ENCODE assay signal across 12 cellular contexts in the genomic region with DNA sequence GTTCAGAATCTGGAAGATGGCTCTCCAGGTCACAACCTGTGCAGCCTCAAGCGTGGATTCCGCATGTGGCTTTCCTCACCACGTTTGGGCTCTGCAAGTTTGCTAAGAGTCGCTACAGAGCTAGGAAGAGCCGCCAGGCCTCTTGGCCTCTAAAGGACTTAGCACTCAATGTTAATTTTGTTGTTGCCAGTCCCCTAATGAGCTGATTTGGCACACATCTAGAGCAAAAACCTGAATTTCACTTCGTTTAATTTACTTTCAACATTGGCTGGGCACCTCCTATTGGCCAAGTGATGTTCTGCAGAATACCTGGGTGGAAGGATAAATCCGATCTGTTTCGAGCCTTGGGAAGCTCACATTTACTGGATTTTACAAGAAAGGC.
DNase-seq lines count a peak whose midpoint lies in the region; ATAC-seq, FAIRE-seq and TF ChIP-seq lines count a peak whose summit lies in the region.
"Had no signal": no experiment of that assay in that cellular context is flagged by ENCODE, and none has a peak within 500 bp of the region (broad histone marks: within the 10 kb centered on the region; RNA-seq: fewer than 3 reads in every experiment).

No MANE protein-coding gene starts in this region.

- H3K9ac ChIP-seq in HCT116 (ENCODE audit: low read length) (no peak overlapping the region), GM12878 (ENCODE audit: control insufficient read depth, insufficient read depth, low read length) (no peak overlapping the region), kidney (ENCODE audit: low read length in 2 of 2) (no peak overlapping the region)

- H3K27me3 Mint-ChIP-seq in Calu3 (ENCODE audit: unreplicated experiment) (peaks cover 100% of the 10 kb centered on the region), mesothelial cell of epicardium (ENCODE audit: low read depth) (peaks cover 94% of the 10 kb centered on the region)

- BruUV-seq in Calu3 (replicated peaks; lab: Mats Ljungman, UMichigan) (no TSS peak), HCT116 (replicated peaks; lab: Mats Ljungman, UMichigan) (no TSS peak), GM12878 (replicated peaks; lab: Mats Ljungman, UMichigan) (no TSS peak)

- H3K27ac ChIP-seq in HCT116 (ENCODE audit: low read depth, low read length) (no peak overlapping the region), GM12878 (ENCODE audit: control insufficient read depth, insufficient read depth) (no peak overlapping the region), kidney (ENCODE audit: low read depth in 2 of 2, low read length in 2 of 2) (no peak overlapping the region)
- H3K27ac ChIP-seq: upper lobe of left lung had no signal

- in situ Hi-C loops in GM12878 (cut with MboI), result no loop called here

- peak; percentile 52 for TF ChIP-seq RAD21 in HCT116 (IDR thresholded peaks at IDR 0.05; ENCODE audit: low read depth)
- 0 out of 2 replicates have a peak, but pooled peaks have one; percentile 13 for TF ChIP-seq RAD21 in GM12878 (IDR thresholded peaks at IDR 0.05; ENCODE audit: insufficient read depth, low read depth, low read length)

- H3K4me2 ChIP-seq in HCT116 (ENCODE audit: low read length) (no peak overlapping the region), GM12878 (ENCODE audit: control insufficient read depth, insufficient read depth) (no peak overlapping the region)

- ATAC-seq in HCT116 (peak; percentile 61), GM12878 (no peak; the same call in 2 of the 3 replicates), GM19351 (IDR thresholded peaks at IDR 0.05; ENCODE audit: unreplicated experiment) (no peak), HG02885 (IDR thresholded peaks at IDR 0.05; ENCODE audit: poor library complexity, unreplicated experiment) (no peak)

- SMC1A ChIA-PET in GM12878 (lab: Charles Lee; ENCODE audit: uncharacterized antibody, unreplicated experiment), result interaction anchor here (0.8 to 1.7 kb wide), 3 partner anchors 84 to 369 kb away, joined by 3 to 15 read pairs (median 4); no protein-coding TSS in a partner anchor

- TF ChIP-seq EP300 in GM12878 (IDR thresholded peaks at IDR 0.05; ENCODE audit: borderline replicate concordance in 1 of 2, control insufficient read depth in 1 of 2, low read depth in 2 of 2, low read length in 2 of 2), result no peak

- H3K27me3 ChIP-seq in HCT116 (ENCODE audit: insufficient read depth, low read length) (0 out of 2 replicates have a peak, but pooled peaks cover under 1% of the 10 kb centered on the region), GM12878 (replicated peaks in 1 of 2; ENCODE audit: control insufficient read depth in 2 of 2, insufficient read depth in 2 of 2, low read length in 1 of 2) (peaks cover 10 to 16% of the 10 kb centered on the region in 2 experiments)

- peak; percentile 20 for TF ChIP-seq CTCF in Calu3 (IDR thresholded peaks at IDR 0.05; ENCODE audit: unreplicated experiment)
- TF ChIP-seq CTCF in HCT116 (IDR thresholded peaks at IDR 0.05 in 2 of 3, conservative IDR thresholded peaks at IDR 0.05 in 1 of 3; ENCODE audit: borderline replicate concordance in 1 of 3, insufficient read depth in 1 of 3, low read depth in 2 of 3, low read length in 2 of 3), result peak; percentile 35 to 70 (median 55); a peak in 5 of 6 replicates
- peak in 2 of 3 experiments; percentile 26 to 40; a peak in 2 of 6 replicates for TF ChIP-seq CTCF in GM12878 (IDR thresholded peaks at IDR 0.05 in 2 of 3, conservative IDR thresholded peaks at IDR 0.05 in 1 of 3; ENCODE audit: control insufficient read depth in 2 of 3, extremely low read depth in 1 of 3, insufficient read depth in 1 of 3, low read depth in 3 of 3, low read length in 3 of 3)
- peak; percentile 45 for TF ChIP-seq CTCF in mesothelial cell of epicardium (IDR thresholded peaks at IDR 0.05; ENCODE audit: unreplicated experiment)
- no peak for TF ChIP-seq CTCF in kidney (IDR thresholded peaks at IDR 0.05; ENCODE audit: borderline replicate concordance, extremely low read depth, insufficient read depth)

- DNase-seq in Calu3, result no peak
- DNase-seq in HCT116 (ENCODE audit: low read depth, low spot score), result no peak
- no peak for DNase-seq in GM12878 (ENCODE audit: low read depth, low spot score)
- DNase-seq in mesothelial cell of epicardium (ENCODE audit: low spot score in 2 of 2, unreplicated experiment in 2 of 2), result no peak
- DNase-seq in kidney, result no peak
- no peak for DNase-seq in MV-4-11 (lab: John Stamatoyannopoulos, UW)
- DNase-seq: KG1; mesenchymal stem cell; stimulated activated CD4-positive, alpha-beta T cell treated with anti-CD3 and anti-CD28 coated beads, Interleukin-1b, Interleukin-23, amount 100 ng/mL, for 48 hours had no signal

- H3K4me3 ChIP-seq in HCT116 (replicated peaks in 1 of 2; ENCODE audit: low read depth in 1 of 2, low read length in 2 of 2) (no peak overlapping the region), GM12878 (no peak overlapping the region), kidney (ENCODE audit: low read length in 2 of 2) (no peak overlapping the region)
- H3K4me3 ChIP-seq: upper lobe of left lung had no signal

- TF ChIP-seq POLR2A in HCT116 (IDR thresholded peaks at IDR 0.05; ENCODE audit: borderline replicate concordance, extremely low read depth, insufficient read depth, insufficient read length) (no peak), GM12878 (IDR thresholded peaks at IDR 0.05; ENCODE audit: low read depth, low read length) (no peak)

- no peaks in the 10 kb centered on the region for H3K79me2 ChIP-seq in HCT116 (ENCODE audit: insufficient read depth, low read length)
- no peaks in the 10 kb centered on the region for H3K79me2 ChIP-seq in GM12878 (ENCODE audit: control insufficient read depth, insufficient read depth, low read length)

- H3K9me3 ChIP-seq in HCT116 (ENCODE audit: control insufficient read depth in 1 of 2, insufficient read depth in 1 of 2, low read depth in 1 of 2, low read length in 2 of 2) (no peaks in the 10 kb centered on the region), GM12878 (replicated peaks; ENCODE audit: control insufficient read depth, insufficient read depth, low read length) (no peaks in the 10 kb centered on the region), kidney (ENCODE audit: control insufficient read depth in 1 of 2, low read length in 2 of 2) (no peaks in the 10 kb centered on the region)
- H3K9me3 ChIP-seq: upper lobe of left lung had no signal

- H3K36me3 Mint-ChIP-seq in Calu3 (ENCODE audit: insufficient read depth, unreplicated experiment) (no peaks in the 10 kb centered on the region), mesothelial cell of epicardium (no peaks in the 10 kb centered on the region)

- H3K4me1 Mint-ChIP-seq in Calu3 (ENCODE audit: low read depth, unreplicated experiment) (no peaks in the 10 kb centered on the region), mesothelial cell of epicardium (peaks cover 9% of the 10 kb centered on the region)

- RAD21 ChIA-PET in HCT116 (lab: Charles Lee; ENCODE audit: low non-redundant PET in 1 of 2, low total read pairs in 2 of 2, uncharacterized antibody in 2 of 2, unreplicated experiment in 2 of 2) (no interaction called here), GM12878 (lab: Charles Lee; ENCODE audit: unreplicated experiment) (interaction anchor here (1.1 to 1.7 kb wide), 2 partner anchors 83 to 84 kb away, joined by 3 to 13 read pairs; no protein-coding TSS in a partner anchor)

- FAIRE-seq in GM12878 (lab: Jason Lieb, UNC) (no peak), kidney (lab: Jason Lieb, UNC) (no peak)

- no peaks in the 10 kb centered on the region for H3K9me2 ChIP-seq in HCT116 (ENCODE audit: insufficient read depth)

- CTCF ChIA-PET in Calu3 (lab: Charles Lee) (interaction anchor here (0.6 to 2.8 kb wide), 3 partner anchors 8 to 845 kb away, joined by 3 to 18 read pairs (median 4); no protein-coding TSS in a partner anchor), HCT116 (lab: Charles Lee) (interaction anchor here (0.6 to 1.4 kb wide), 5 partner anchors 10 to 87 kb away, joined by 3 to 12 read pairs (median 3); no protein-coding TSS in a partner anchor), GM12878 (lab: Yijun Ruan, JAX) (interaction anchor here (0.8 to 1.6 kb wide), 4 partner anchors 10 to 87 kb away, joined by 3 to 22 read pairs (median 4); no protein-coding TSS in a partner anchor)

- no peaks in the 10 kb centered on the region for H3K4me1 ChIP-seq in HCT116 (ENCODE audit: control insufficient read depth in 1 of 2, insufficient read depth in 2 of 2, low read length in 2 of 2)
- H3K4me1 ChIP-seq in GM12878 (ENCODE audit: control insufficient read depth, insufficient read depth, low read length), result no peaks in the 10 kb centered on the region; the same call in 1 of the 2 replicates
- H3K4me1 ChIP-seq in kidney (ENCODE audit: control insufficient read depth in 1 of 2, insufficient read depth in 1 of 2, low read depth in 1 of 2, low read length in 2 of 2), result no peaks in the 10 kb centered on the region

- H3K36me3 ChIP-seq in HCT116 (ENCODE audit: control insufficient read depth in 1 of 2, insufficient read depth in 2 of 2, low read length in 2 of 2) (no peaks in the 10 kb centered on the region), GM12878 (ENCODE audit: control insufficient read depth in 2 of 2, insufficient read depth in 2 of 2, low read length in 1 of 2) (no peaks in the 10 kb centered on the region), kidney (ENCODE audit: control insufficient read depth in 1 of 2, insufficient read depth in 2 of 2, low read length in 2 of 2) (no peaks in the 10 kb centered on the region)
- H3K36me3 ChIP-seq: upper lobe of left lung had no signal

- WGBS in GM12878 (ENCODE audit: insufficient coverage, insufficient replicate concordance, low lambda C conversion rate, missing lambda C conversion rate), result 30% methylated on average over 8 of the region's 8 CpGs

- H2AFZ ChIP-seq in HCT116 (ENCODE audit: low read depth, low read length, poor library complexity, severe bottlenecking) (no peak overlapping the region), GM12878 (ENCODE audit: control insufficient read depth, low read depth, low read length) (no peak overlapping the region)

- H3K27ac Mint-ChIP-seq in Calu3 (ENCODE audit: unreplicated experiment) (no peak overlapping the region), mesothelial cell of epicardium (no peak overlapping the region)

- H3K4me3 Mint-ChIP-seq in Calu3 (ENCODE audit: low read depth, unreplicated experiment), result no peak overlapping the region
- no peak overlapping the region for H3K4me3 Mint-ChIP-seq in mesothelial cell of epicardium

- H3K9me3 Mint-ChIP-seq in Calu3 (ENCODE audit: low read depth, unreplicated experiment) (no peaks in the 10 kb centered on the region), mesothelial cell of epicardium (no peaks in the 10 kb centered on the region)

- intact Hi-C loops in Calu3 (cut with micrococcal nuclease; ENCODE audit: unreplicated experiment), result loop anchor here (2.0 kb wide), 1 partner anchor 84 kb away; no protein-coding TSS in a partner anchor
- intact Hi-C loops in HCT116 (cut with micrococcal nuclease), result no loop called here
- intact Hi-C loops in GM12878 (cut with micrococcal nuclease; ENCODE audit: unreplicated experiment), result loop anchor here (1.0 kb wide), 1 partner anchor 84 kb away; no protein-coding TSS in a partner anchor
- intact Hi-C loops in kidney (cut with DNase I), result no loop called here

- POLR2A ChIA-PET in HCT116 (lab: Charles Lee), result no interaction called here
- POLR2A ChIA-PET in GM12878 (lab: Charles Lee), result no interaction called here

- no peaks in the 10 kb centered on the region for H4K20me1 ChIP-seq in HCT116 (ENCODE audit: insufficient read depth)
- H4K20me1 ChIP-seq in GM12878 (ENCODE audit: control insufficient read depth, insufficient read depth), result no peaks in the 10 kb centered on the region

TF ChIP-seq in GM12878, 131 proteins besides CTCF, POLR2A, EP300 and RAD21 (continues in another document):
- TF ChIP-seq KLF5 (IDR thresholded peaks at IDR 0.05; ENCODE audit: partially characterized antibody), result no peak

Comparison
In these comparisons a context has a peak if more than half of its experiments do, and no peak if none do; other contexts are left out.
1. intact Hi-C loops: an anchor here in Calu3 (2.0 kb wide) and GM12878 (1.0 kb wide); none called in HCT116 and kidney.